1 cellular context compared by ENCODE assay signal in the genomic region with DNA sequence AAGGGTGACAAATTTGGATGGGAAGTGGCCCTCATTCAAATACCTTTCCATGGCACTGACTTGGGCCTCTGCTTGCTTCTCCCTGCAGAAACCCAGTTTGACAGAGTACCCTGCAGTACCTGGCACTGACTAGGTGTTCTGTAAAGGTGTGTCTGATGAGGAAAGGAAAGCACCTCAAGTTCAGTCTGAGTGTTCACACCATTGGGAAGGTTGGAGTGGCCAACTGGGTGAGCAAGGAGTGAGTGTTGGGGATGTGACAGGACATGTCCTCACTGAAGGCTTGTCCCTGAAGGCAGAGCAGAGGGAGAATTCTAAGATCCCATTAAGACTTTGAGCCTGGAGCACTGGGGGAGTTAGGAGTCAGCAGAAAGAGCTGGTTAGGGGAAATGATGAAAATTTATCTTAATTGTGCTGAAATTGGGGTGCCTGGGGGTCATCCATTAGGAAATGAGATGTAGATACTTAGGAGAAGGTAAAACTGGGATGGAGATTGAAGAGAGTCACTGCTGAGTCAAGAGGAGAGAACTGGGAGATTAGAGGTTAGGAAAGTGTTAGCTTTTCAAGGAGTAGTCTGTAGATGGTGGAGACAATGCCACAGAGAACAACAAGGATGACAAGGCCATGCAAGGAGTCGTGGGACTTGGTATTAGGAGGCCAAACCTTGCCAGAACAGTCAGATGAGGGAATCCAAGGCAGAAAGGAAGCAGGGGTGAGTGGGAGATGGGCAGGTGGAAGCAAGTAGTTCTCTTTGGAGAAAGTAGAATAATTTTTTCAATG.
TF ChIP-seq lines count a peak whose summit lies in the region.

No MANE protein-coding gene starts in this region.

TF ChIP-seq in K562, 482 proteins besides CTCF, POLR2A, EP300 and RAD21:
- no peak for TF ChIP-seq NCOR1 (IDR thresholded peaks at IDR 0.05)
- no peak for TF ChIP-seq ZNF444 (CRISPR knock-in tag; IDR thresholded peaks at IDR 0.05)
